ENCODE assay signal across 8 cellular contexts in the genomic region with DNA sequence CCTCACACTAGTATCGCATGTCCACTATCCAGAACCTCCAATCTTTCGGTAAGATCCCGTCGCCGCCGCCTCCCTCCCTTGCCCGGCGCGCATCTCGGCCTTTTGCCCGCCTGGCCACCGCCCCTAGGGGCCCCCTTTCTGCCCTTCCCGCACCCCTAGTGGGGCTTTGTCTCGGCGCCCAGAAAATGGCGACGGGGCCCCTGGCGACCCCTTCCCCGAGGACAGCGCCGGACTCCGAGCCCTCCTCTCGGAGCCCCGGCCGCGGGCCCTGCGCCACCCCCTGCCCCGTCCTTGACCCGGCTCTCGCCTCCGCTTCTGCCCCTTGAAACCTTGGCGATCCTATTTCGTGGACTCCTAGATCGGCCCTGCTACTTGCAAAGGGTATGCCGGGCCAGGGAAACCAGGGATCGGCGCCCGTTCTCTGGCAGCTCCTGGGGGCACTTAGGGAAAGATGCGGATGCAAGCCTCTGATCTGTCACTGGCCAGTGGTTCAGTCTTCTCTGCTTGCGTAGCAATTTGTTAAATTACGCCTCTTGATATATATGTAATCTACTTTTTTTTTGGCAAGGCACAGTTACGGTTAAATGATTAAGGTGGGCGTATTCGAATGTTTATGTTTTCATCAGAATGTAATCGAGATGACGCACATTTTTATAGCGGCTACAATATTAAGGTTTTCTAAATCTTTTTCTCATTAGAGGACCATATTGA. TPM values are rescaled to one million over a fixed set of nuclear protein-coding genes. Genes with fewer than 3 reads are reported as not detected.
DNase-seq lines count a peak whose midpoint lies in the region; ATAC-seq and TF ChIP-seq lines count a peak whose summit lies in the region.

No MANE protein-coding gene starts in this region.

- H3K9me3 ChIP-seq in A673 (ENCODE audit: low read depth, low read length, poor library complexity, severe bottlenecking) (no peaks in the 10 kb centered on the region), hepatocyte (ENCODE audit: low read depth) (no peaks in the 10 kb centered on the region)

- peaks cover 23% of the 10 kb centered on the region for H3K79me2 ChIP-seq in hepatocyte

- H3K4me1 ChIP-seq in A673 (ENCODE audit: insufficient read depth, low read length, poor library complexity, severe bottlenecking) (peaks cover 26% of the 10 kb centered on the region), hepatocyte (ENCODE audit: insufficient read depth) (peaks cover 25% of the 10 kb centered on the region), rectal smooth muscle tissue (ENCODE audit: control insufficient read depth, insufficient read depth, low read length) (peaks cover 11% of the 10 kb centered on the region)

- peak overlapping the region; percentile 80 for H3K4me2 ChIP-seq in hepatocyte

- WGBS in hepatocyte (ENCODE audit: low lambda C conversion rate, missing lambda C conversion rate) = 2% methylated on average over 43 of the region's 47 CpGs

- H3K36me3 ChIP-seq in A673 (ENCODE audit: insufficient read depth, low read length, poor library complexity, severe bottlenecking) = peaks cover 20% of the 10 kb centered on the region
- no peaks in the 10 kb centered on the region for H3K36me3 ChIP-seq in hepatocyte (replicated peaks; ENCODE audit: insufficient read depth, low read depth)
- peaks cover 6% of the 10 kb centered on the region for H3K36me3 ChIP-seq in rectal smooth muscle tissue (ENCODE audit: control insufficient read depth, insufficient read depth, low read length)

- peak; percentile 10 for ATAC-seq in GM18499 (IDR thresholded peaks at IDR 0.05; ENCODE audit: insufficient read depth, unreplicated experiment)
- peak; percentile 24 for ATAC-seq in HG02938 (IDR thresholded peaks at IDR 0.05; ENCODE audit: unreplicated experiment)

- no peak for TF ChIP-seq CTCF in A673 (conservative IDR thresholded peaks at IDR 0.05; ENCODE audit: low read depth, low read length)
- TF ChIP-seq CTCF in hepatocyte (IDR thresholded peaks at IDR 0.05; ENCODE audit: poor library complexity) = no peak

- intact Hi-C loops in A673 (cut with micrococcal nuclease; ENCODE audit: unreplicated experiment) = no loop called here

- BruUV-seq in A673 (replicated peaks; lab: Mats Ljungman, UMichigan) = TSS peak; percentile 74

- DNase-seq in A673 (ENCODE audit: low spot score) = peak; percentile 10
- DNase-seq in OCI-M1 (lab: John Stamatoyannopoulos, UW) = peak; percentile 63
- peak; percentile 54 for DNase-seq in astrocyte of the hippocampus (ENCODE audit: low read depth, low spot score)
- DNase-seq in hepatocyte (ENCODE audit: low spot score) = peak; percentile 60
- no peak for DNase-seq in islet precursor cell

- CTCF ChIA-PET in A673 (lab: Charles Lee) = no interaction called here

- H2AFZ ChIP-seq in hepatocyte = peak overlapping the region; percentile 52

- H3K9ac ChIP-seq in rectal smooth muscle tissue (ENCODE audit: low read length) = peak overlapping the region; percentile 92

- H3K4me3 ChIP-seq in A673 (ENCODE audit: low read depth, low read length, poor library complexity, severe bottlenecking) = peak overlapping the region; percentile 84
- peak overlapping the region; percentile 85 for H3K4me3 ChIP-seq in hepatocyte
- peak overlapping the region; percentile 90 for H3K4me3 ChIP-seq in rectal smooth muscle tissue (ENCODE audit: low read length)

- H4K20me1 ChIP-seq in hepatocyte (ENCODE audit: insufficient read depth, poor library complexity, severe bottlenecking) = peaks cover 4% of the 10 kb centered on the region

- H3K27ac ChIP-seq in A673 (ENCODE audit: low read depth, low read length, poor library complexity, severe bottlenecking) (peak overlapping the region; percentile 93), hepatocyte (peak overlapping the region; percentile 97), rectal smooth muscle tissue (ENCODE audit: low read depth, low read length) (peak overlapping the region; percentile 94)

- H3K9me2 ChIP-seq in hepatocyte (replicated peaks; ENCODE audit: insufficient read depth) = no peaks in the 10 kb centered on the region

- POLR2A ChIA-PET in A673 (lab: Charles Lee; ENCODE audit: low non-redundant PET) = no interaction called here

- H3K27me3 ChIP-seq in A673 (replicated peaks; ENCODE audit: insufficient read depth, low read depth, low read length, poor library complexity) (no peaks in the 10 kb centered on the region), hepatocyte (no peaks in the 10 kb centered on the region), rectal smooth muscle tissue (ENCODE audit: control insufficient read depth, insufficient read depth, low read length) (no peaks in the 10 kb centered on the region)

RNA-seq across cellular contexts. Expression of a gene that starts 0.6 kb away (rescaled TPM):
- total RNA-seq in A673 (2021) (32.1 and 34.4 TPM in 2 replicates), hepatocyte (34.4 and 42.2 TPM in 2 replicates)
- polyA plus RNA-seq in hepatocyte = 153 and 164 TPM in 2 replicates
